ENCODE assay signal across 8 cellular contexts in genomic region chr17:66304304-66305174, GRCh38. TPM values are rescaled to one million over a fixed set of nuclear protein-coding genes. Genes with fewer than 3 reads are reported as not detected.
DNase-seq lines count a peak whose midpoint lies in the region; ATAC-seq, FAIRE-seq and TF ChIP-seq lines count a peak whose summit lies in the region.

No MANE protein-coding gene starts in this region.

- H3F3A ChIP-seq in PC-3 (ENCODE audit: low read length, unreplicated experiment): no peaks in the 10 kb centered on the region

- peaks cover 83% of the 10 kb centered on the region for H3K79me2 ChIP-seq in PC-3 (ENCODE audit: low read length)
- no peaks in the 10 kb centered on the region for H3K79me2 ChIP-seq in GM12878 (ENCODE audit: control insufficient read depth, insufficient read depth, low read length)

- H3K27me3 ChIP-seq in PC-3 (ENCODE audit: low read length) (no peaks in the 10 kb centered on the region), GM12878 (replicated peaks in 1 of 2; ENCODE audit: control insufficient read depth in 2 of 2, insufficient read depth in 2 of 2, low read length in 1 of 2) (peaks cover 0 to 10% of the 10 kb centered on the region in 2 experiments; a peak in 1 of 4 replicates), liver (ENCODE audit: control insufficient read depth in 4 of 4, insufficient read depth in 4 of 4, low read length in 3 of 4) (no peaks in the 10 kb centered on the region), thyroid gland (no peaks in the 10 kb centered on the region)

- no peak for TF ChIP-seq EP300 in GM12878 (IDR thresholded peaks at IDR 0.05; ENCODE audit: borderline replicate concordance in 1 of 2, control insufficient read depth in 1 of 2, low read depth in 2 of 2, low read length in 2 of 2)

- H3K36me3 ChIP-seq in PC-3 (ENCODE audit: low read depth, low read length) (peaks cover 26% of the 10 kb centered on the region), GM12878 (ENCODE audit: control insufficient read depth in 2 of 2, insufficient read depth in 2 of 2, low read length in 1 of 2) (no peaks in the 10 kb centered on the region), liver (ENCODE audit: control insufficient read depth in 4 of 4, insufficient read depth in 3 of 4, low read depth in 1 of 4, low read length in 3 of 4) (peaks cover 0 to 3% (median 0%) of the 10 kb centered on the region in 4 donors), thyroid gland (no peaks in the 10 kb centered on the region)

- BruUV-seq in PC-3 (replicated peaks; lab: Mats Ljungman, UMichigan) (no TSS peak), GM12878 (replicated peaks; lab: Mats Ljungman, UMichigan) (no TSS peak)

- SMC1A ChIA-PET in GM12878 (lab: Charles Lee; ENCODE audit: uncharacterized antibody, unreplicated experiment): interaction anchor here (0.6 to 1.5 kb wide), 5 partner anchors 9 to 332 kb away, joined by 3 to 4 read pairs (median 3); no protein-coding TSS in a partner anchor

- no peaks in the 10 kb centered on the region for H3K9me2 ChIP-seq in PC-3 (replicated peaks; ENCODE audit: low read length)

- ATAC-seq in PC-3 (peak; percentile 27), GM12878 (0 out of 3 replicates have a peak, but pooled peaks have one; percentile 4)

- H3K9me3 ChIP-seq in PC-3 (ENCODE audit: low read length) (no peaks in the 10 kb centered on the region), GM12878 (replicated peaks; ENCODE audit: control insufficient read depth, insufficient read depth, low read length) (no peaks in the 10 kb centered on the region), liver (ENCODE audit: control insufficient read depth in 4 of 4, low read length in 3 of 4) (no peaks in the 10 kb centered on the region), thyroid gland (no peaks in the 10 kb centered on the region)

- RAD21 ChIA-PET in GM12878 (lab: Charles Lee; ENCODE audit: unreplicated experiment): interaction anchor here (0.6 to 0.9 kb wide), 2 partner anchors 37 to 117 kb away, joined by 3 read pairs; no protein-coding TSS in a partner anchor

- WGBS in GM12878 (ENCODE audit: insufficient coverage, insufficient replicate concordance, low lambda C conversion rate, missing lambda C conversion rate): 56% methylated on average over 14 of the region's 14 CpGs
- WGBS in liver: 26% methylated on average over 14 of the region's 14 CpGs
- 77 to 78% methylated on average over 14 of the region's 14 CpGs for WGBS in thyroid gland, 2 donors

- H3K4me2 ChIP-seq in PC-3 (ENCODE audit: low read length) (peak overlapping the region; percentile 86), GM12878 (ENCODE audit: control insufficient read depth, insufficient read depth) (no peak overlapping the region)

- H3K9ac ChIP-seq in PC-3 (ENCODE audit: low read length) (peak overlapping the region; percentile 79), GM12878 (ENCODE audit: control insufficient read depth, insufficient read depth, low read length) (no peak overlapping the region), liver (ENCODE audit: low read depth in 1 of 2, low read length in 2 of 2) (peak overlapping the region; percentile 56 to 77)

- TF ChIP-seq POLR2A in GM12878 (IDR thresholded peaks at IDR 0.05; ENCODE audit: low read depth, low read length) (no peak), thyroid gland (IDR thresholded peaks at IDR 0.05) (no peak)

- H3K4me1 ChIP-seq in PC-3 (ENCODE audit: insufficient read depth, low read length): peaks cover 46% of the 10 kb centered on the region
- no peaks in the 10 kb centered on the region for H3K4me1 ChIP-seq in GM12878 (ENCODE audit: control insufficient read depth, insufficient read depth, low read length)
- peaks cover 6 to 22% (median 14%) of the 10 kb centered on the region in 4 donors for H3K4me1 ChIP-seq in liver (ENCODE audit: control insufficient read depth in 4 of 4, insufficient read depth in 4 of 4, low read length in 3 of 4)
- H3K4me1 ChIP-seq in thyroid gland: peaks cover 24 to 27% of the 10 kb centered on the region in 2 donors

- no peak for TF ChIP-seq RAD21 in GM12878 (IDR thresholded peaks at IDR 0.05; ENCODE audit: insufficient read depth, low read depth, low read length)
- peak; percentile 18 to 33 for TF ChIP-seq RAD21 in liver (IDR thresholded peaks at IDR 0.05)

- TF ChIP-seq CTCF in PC-3 (conservative IDR thresholded peaks at IDR 0.05; ENCODE audit: low read depth, low read length): peak; percentile 46; the same call in 1 of the 2 replicates
- TF ChIP-seq CTCF in GM12878 (IDR thresholded peaks at IDR 0.05 in 2 of 3, conservative IDR thresholded peaks at IDR 0.05 in 1 of 3; ENCODE audit: control insufficient read depth in 2 of 3, extremely low read depth in 1 of 3, insufficient read depth in 1 of 3, low read depth in 3 of 3, low read length in 3 of 3): no peak
- TF ChIP-seq CTCF in liver (IDR thresholded peaks at IDR 0.05; ENCODE audit: low read depth, low read length, missing input control): no peak
- no peak for TF ChIP-seq CTCF in thyroid gland (IDR thresholded peaks at IDR 0.05)
- TF ChIP-seq CTCF in GM13977 (IDR thresholded peaks at IDR 0.05; ENCODE audit: extremely low read depth, insufficient read depth, missing control alignments): no peak

- intact Hi-C loops in PC-3 (cut with micrococcal nuclease): loop anchor here (2.0 to 10.0 kb wide), 4 partner anchors 44 to 323 kb away; no protein-coding TSS in a partner anchor
- intact Hi-C loops in GM12878 (cut with micrococcal nuclease; ENCODE audit: unreplicated experiment): loop anchor here (5.0 kb wide), 2 partner anchors 123 to 368 kb away; no protein-coding TSS in a partner anchor
- intact Hi-C loops in thyroid gland (cut with DNase I): no loop called here

- no peak for FAIRE-seq in GM12878 (lab: Jason Lieb, UNC)

- H3K27ac ChIP-seq in PC-3 (ENCODE audit: low read length) (peak overlapping the region; percentile 6; the same call in 1 of the 2 replicates), GM12878 (ENCODE audit: control insufficient read depth, insufficient read depth) (no peak overlapping the region), liver (ENCODE audit: low read depth in 1 of 2, low read length in 2 of 2) (peak overlapping the region; percentile 63 to 86), thyroid gland (peak overlapping the region in 2 of 3 donors; percentile 4 to 68)

- peak overlapping the region; percentile 87 for H3K4me3 ChIP-seq in PC-3 (ENCODE audit: low read length)
- no peak overlapping the region for H3K4me3 ChIP-seq in GM12878
- H3K4me3 ChIP-seq in liver (ENCODE audit: low read depth in 1 of 3, low read length in 3 of 3): peak overlapping the region; percentile 66 to 95 (median 92)
- H3K4me3 ChIP-seq in thyroid gland (replicated peaks in 1 of 3): peak overlapping the region in 1 of 3 donors; percentile 11

- H4K20me1 ChIP-seq in PC-3 (ENCODE audit: low read length) (peaks cover 42% of the 10 kb centered on the region; the same call in 1 of the 2 replicates), GM12878 (ENCODE audit: control insufficient read depth, insufficient read depth) (no peaks in the 10 kb centered on the region)

- CTCF ChIA-PET in PC-3 (lab: Charles Lee) (interaction anchor here (1.0 to 1.2 kb wide), 2 partner anchors 219 to 262 kb away, joined by 3 to 4 read pairs; no protein-coding TSS in a partner anchor), GM12878 (lab: Yijun Ruan, JAX) (interaction anchor here (0.5 to 1.4 kb wide), 5 partner anchors 9 to 412 kb away, joined by 3 to 4 read pairs (median 3); no protein-coding TSS in a partner anchor)

- DNase-seq in NCI-H524 (lab: John Stamatoyannopoulos, UW): peak; percentile 7 to 38
- no peak for DNase-seq in NCI-H524 treated with DMSO at 0.1 percent for 48 hours (lab: John Stamatoyannopoulos, UW)
- peak; percentile 59 for DNase-seq in PC-3
- no peak for DNase-seq in GM12878 (ENCODE audit: low read depth, low spot score)
- no peak for DNase-seq in thyroid gland
- no peak for DNase-seq in GM13977 (ENCODE audit: low spot score)
- DNase-seq in NCI-H1105 (lab: John Stamatoyannopoulos, UW): no peak

- H2AFZ ChIP-seq in PC-3 (ENCODE audit: low read length) (peak overlapping the region; percentile 18; the same call in 1 of the 2 replicates), GM12878 (ENCODE audit: control insufficient read depth, low read depth, low read length) (no peak overlapping the region)

- POLR2A ChIA-PET in PC-3 (lab: Charles Lee; ENCODE audit: unreplicated experiment) (interaction anchor here (0.5 to 0.9 kb wide), 6 partner anchors 13 to 1524 kb away, joined by 3 to 9 read pairs (median 4); no protein-coding TSS in a partner anchor), GM12878 (lab: Charles Lee) (no interaction called here)

- in situ Hi-C loops in GM12878 (cut with MboI): no loop called here
- in situ Hi-C loops in GM13977 (cut with MboI; ENCODE audit: low pct_unique_long_range_greater_than_20kb, low sequenced_read_pairs, unreplicated experiment): no loop called here

TF ChIP-seq in GM12878, 131 proteins besides CTCF, POLR2A, EP300 and RAD21 (continues in another document):
- TF ChIP-seq SIN3A (IDR thresholded peaks at IDR 0.05; ENCODE audit: low read depth, low read length): no peak
- no peak for TF ChIP-seq SUZ12 (IDR thresholded peaks at IDR 0.05; ENCODE audit: unreplicated experiment)

TF ChIP-seq in liver, 16 proteins besides CTCF, POLR2A, EP300 and RAD21 (continues in another document):
- TF ChIP-seq JUND (IDR thresholded peaks at IDR 0.05) (no peak), YY1 (IDR thresholded peaks at IDR 0.05) (peak; percentile 24), FOXA1 (IDR thresholded peaks at IDR 0.05) (no peak), SP1 (IDR thresholded peaks at IDR 0.05) (no peak), FOXA2 (IDR thresholded peaks at IDR 0.05) (no peak)

RNA-seq across cellular contexts. Expression of gene PRKCA, which starts 2.1 kb away (rescaled TPM):
- total RNA-seq in PC-3 (2014; rRNA removed) (22.6 and 28.2 TPM in 2 replicates), GM12878 (2014; rRNA removed) (0.49 and 0.56 TPM in 2 replicates), GM12878 (2014; rRNA removed; fragmentation: Illumina TruSeq; extraction: Trizol) (1.3 and 1.5 TPM in 2 replicates), GM12878 (2021) (1.9 and 2.3 TPM in 2 replicates), liver (10 to 100 TPM in 1 of 2 donors, 1 to 10 TPM in 1; 7.6 to 14.1 TPM), thyroid gland (10 to 100 TPM in 3 of 4 donors, 1 to 10 TPM in 1; 6.7 to 24.2 (median 15.3) TPM)
- 6.1 and 11.4 TPM in 2 replicates for total RNA-seq in GM12878 (2013; cell fraction: nucleolus; rRNA removed)
- 0.22 TPM for polyA plus RNA-seq in GM12878 (2011; ENCODE audit: low read depth)
- polyA plus RNA-seq in GM12878 (2011; rRNA removed) (13.6 and 14.6 TPM in 2 replicates), GM12878 (2014; fragmentation: Illumina TruSeq; extraction: Trizol) (1.00 and 1.1 TPM in 2 replicates), GM12878 (2014; fragmentation: Nextera tagmentation; extraction: Ambion mirVana) (under 1 TPM; 0.11 to 0.27 TPM), GM12878 (2014; rRNA removed) (0.64 and 0.89 TPM in 2 replicates), GM12878 (2016; fragmentation: Nextera tagmentation; extraction: Ambion mirVana) (under 1 TPM; 0.29 to 0.79 TPM), liver (1 to 10 TPM; 3.0 to 3.3 TPM)
- 10.5 and 11.9 TPM in 2 replicates for polyA plus RNA-seq in GM12878 (2011; cell fraction: cytosol; rRNA removed)
- polyA plus RNA-seq in GM12878 (2011; cell fraction: nucleus; rRNA removed): 10.3 and 13.3 TPM in 2 replicates
- 0.31 and 0.35 TPM in 2 replicates for polyA plus RNA-seq in GM12878 (2012)
- polyA minus RNA-seq in GM12878 (2011; rRNA and poly(A)+ RNA removed): 23.4 and 24.2 TPM in 2 replicates
- 7.8 and 8.3 TPM in 2 replicates for polyA minus RNA-seq in GM12878 (2011; cell fraction: cytosol; rRNA and poly(A)+ RNA removed)
- polyA minus RNA-seq in GM12878 (2011; cell fraction: nucleus; rRNA and poly(A)+ RNA removed): 16.0 and 33.5 TPM in 2 replicates

Comparison
In these comparisons a context has a peak if more than half of its experiments do, and no peak if none do; other contexts are left out.
1. DNase-seq: peak in NCI-H524 (2 of 2) and PC-3 (single experiment); none in NCI-H524 treated with DMSO at 0.1 percent for 48 hours (single experiment), GM12878 (single experiment), thyroid gland (0 of 2), GM13977 (single experiment) and NCI-H1105 (single experiment).